ENCODE assay signal across 1 cellular context in genomic region chr10:33559105-33559504, GRCh38.
TF ChIP-seq lines count a peak whose summit lies in the region.

No MANE protein-coding gene starts in this region.

TF ChIP-seq in GM12878, 131 proteins besides CTCF, POLR2A, EP300 and RAD21 (continued from another document and continues in another):
- TF ChIP-seq ZBTB40 (IDR thresholded peaks at IDR 0.05; ENCODE audit: borderline replicate concordance) (no peak), SP1 (IDR thresholded peaks at IDR 0.05; ENCODE audit: low read depth, low read length) (no peak), TCF3 (IDR thresholded peaks at IDR 0.05; ENCODE audit: borderline replicate concordance, insufficient read depth, low read depth, low read length) (no peak), ATF3 (IDR thresholded peaks at IDR 0.05; ENCODE audit: borderline replicate concordance, extremely low read depth, low read depth, low read length) (no peak), TCF7 (IDR thresholded peaks at IDR 0.05; ENCODE audit: borderline replicate concordance) (0 out of 2 replicates have a peak, but pooled peaks have one; percentile 36), IRF5 (IDR thresholded peaks at IDR 0.05; ENCODE audit: borderline replicate concordance) (no peak), ZNF384 (IDR thresholded peaks at IDR 0.05; ENCODE audit: borderline replicate concordance, low read depth, low read length) (no peak), IKZF2 (IDR thresholded peaks at IDR 0.05) (peak; percentile 71 to 91), NR2C1 (IDR thresholded peaks at IDR 0.05) (no peak), SIX5 (IDR thresholded peaks at IDR 0.05; ENCODE audit: low read depth, low read length, severe bottlenecking) (no peak), CREB1 (IDR thresholded peaks at IDR 0.05; ENCODE audit: low read depth) (no peak), RELA (IDR thresholded peaks at IDR 0.05; ENCODE audit: borderline replicate concordance, partially characterized antibody) (no peak), MYB (IDR thresholded peaks at IDR 0.05; ENCODE audit: borderline replicate concordance, low read depth, low read length) (no peak), RB1 (IDR thresholded peaks at IDR 0.05; ENCODE audit: borderline replicate concordance) (no peak), YY1 (IDR thresholded peaks at IDR 0.05; ENCODE audit: low read depth, low read length) (no peak), HDAC2 (IDR thresholded peaks at IDR 0.05) (no peak), RBBP5 (conservative IDR thresholded peaks at IDR 0.05) (no peak), EGR1 (IDR thresholded peaks at IDR 0.05; ENCODE audit: borderline replicate concordance in 1 of 2, low read depth in 2 of 2, low read length in 2 of 2) (no peak), CEBPB (IDR thresholded peaks at IDR 0.05; ENCODE audit: borderline replicate concordance in 1 of 2, low read depth in 2 of 2, low read length in 2 of 2) (no peak), NFIC (IDR thresholded peaks at IDR 0.05; ENCODE audit: low read depth, low read length) (no peak), PAX8 (IDR thresholded peaks at IDR 0.05) (no peak), MEF2A (IDR thresholded peaks at IDR 0.05; ENCODE audit: insufficient read depth, low read depth, low read length) (no peak), RAD51 (IDR thresholded peaks at IDR 0.05) (no peak)
- TF ChIP-seq, protein P1, sequence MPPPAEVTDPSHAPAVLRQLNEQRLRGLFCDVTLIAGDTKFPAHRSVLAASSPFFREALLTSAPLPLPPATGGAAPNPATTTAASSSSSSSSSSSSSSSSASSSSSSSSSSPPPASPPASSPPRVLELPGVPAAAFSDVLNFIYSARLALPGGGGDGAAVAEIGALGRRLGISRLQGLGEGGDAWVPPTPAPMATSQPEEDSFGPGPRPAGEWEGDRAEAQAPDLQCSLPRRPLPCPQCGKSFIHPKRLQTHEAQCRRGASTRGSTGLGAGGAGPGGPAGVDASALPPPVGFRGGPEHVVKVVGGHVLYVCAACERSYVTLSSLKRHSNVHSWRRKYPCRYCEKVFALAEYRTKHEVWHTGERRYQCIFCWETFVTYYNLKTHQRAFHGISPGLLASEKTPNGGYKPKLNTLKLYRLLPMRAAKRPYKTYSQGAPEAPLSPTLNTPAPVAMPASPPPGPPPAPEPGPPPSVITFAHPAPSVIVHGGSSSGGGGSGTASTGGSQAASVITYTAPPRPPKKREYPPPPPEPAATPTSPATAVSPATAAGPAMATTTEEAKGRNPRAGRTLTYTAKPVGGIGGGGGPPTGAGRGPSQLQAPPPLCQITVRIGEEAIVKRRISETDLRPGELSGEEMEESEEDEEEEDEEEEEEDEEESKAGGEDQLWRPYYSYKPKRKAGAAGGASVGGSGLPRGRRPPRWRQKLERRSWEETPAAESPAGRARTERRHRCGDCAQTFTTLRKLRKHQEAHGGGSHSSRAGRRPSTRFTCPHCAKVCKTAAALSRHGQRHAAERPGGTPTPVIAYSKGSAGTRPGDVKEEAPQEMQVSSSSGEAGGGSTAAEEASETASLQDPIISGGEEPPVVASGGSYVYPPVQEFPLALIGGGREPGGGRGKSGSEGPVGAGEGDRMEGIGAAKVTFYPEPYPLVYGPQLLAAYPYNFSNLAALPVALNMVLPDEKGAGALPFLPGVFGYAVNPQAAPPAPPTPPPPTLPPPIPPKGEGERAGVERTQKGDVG (CRISPR knock-in tag; IDR thresholded peaks at IDR 0.05): no peak
- TF ChIP-seq, protein P2, sequence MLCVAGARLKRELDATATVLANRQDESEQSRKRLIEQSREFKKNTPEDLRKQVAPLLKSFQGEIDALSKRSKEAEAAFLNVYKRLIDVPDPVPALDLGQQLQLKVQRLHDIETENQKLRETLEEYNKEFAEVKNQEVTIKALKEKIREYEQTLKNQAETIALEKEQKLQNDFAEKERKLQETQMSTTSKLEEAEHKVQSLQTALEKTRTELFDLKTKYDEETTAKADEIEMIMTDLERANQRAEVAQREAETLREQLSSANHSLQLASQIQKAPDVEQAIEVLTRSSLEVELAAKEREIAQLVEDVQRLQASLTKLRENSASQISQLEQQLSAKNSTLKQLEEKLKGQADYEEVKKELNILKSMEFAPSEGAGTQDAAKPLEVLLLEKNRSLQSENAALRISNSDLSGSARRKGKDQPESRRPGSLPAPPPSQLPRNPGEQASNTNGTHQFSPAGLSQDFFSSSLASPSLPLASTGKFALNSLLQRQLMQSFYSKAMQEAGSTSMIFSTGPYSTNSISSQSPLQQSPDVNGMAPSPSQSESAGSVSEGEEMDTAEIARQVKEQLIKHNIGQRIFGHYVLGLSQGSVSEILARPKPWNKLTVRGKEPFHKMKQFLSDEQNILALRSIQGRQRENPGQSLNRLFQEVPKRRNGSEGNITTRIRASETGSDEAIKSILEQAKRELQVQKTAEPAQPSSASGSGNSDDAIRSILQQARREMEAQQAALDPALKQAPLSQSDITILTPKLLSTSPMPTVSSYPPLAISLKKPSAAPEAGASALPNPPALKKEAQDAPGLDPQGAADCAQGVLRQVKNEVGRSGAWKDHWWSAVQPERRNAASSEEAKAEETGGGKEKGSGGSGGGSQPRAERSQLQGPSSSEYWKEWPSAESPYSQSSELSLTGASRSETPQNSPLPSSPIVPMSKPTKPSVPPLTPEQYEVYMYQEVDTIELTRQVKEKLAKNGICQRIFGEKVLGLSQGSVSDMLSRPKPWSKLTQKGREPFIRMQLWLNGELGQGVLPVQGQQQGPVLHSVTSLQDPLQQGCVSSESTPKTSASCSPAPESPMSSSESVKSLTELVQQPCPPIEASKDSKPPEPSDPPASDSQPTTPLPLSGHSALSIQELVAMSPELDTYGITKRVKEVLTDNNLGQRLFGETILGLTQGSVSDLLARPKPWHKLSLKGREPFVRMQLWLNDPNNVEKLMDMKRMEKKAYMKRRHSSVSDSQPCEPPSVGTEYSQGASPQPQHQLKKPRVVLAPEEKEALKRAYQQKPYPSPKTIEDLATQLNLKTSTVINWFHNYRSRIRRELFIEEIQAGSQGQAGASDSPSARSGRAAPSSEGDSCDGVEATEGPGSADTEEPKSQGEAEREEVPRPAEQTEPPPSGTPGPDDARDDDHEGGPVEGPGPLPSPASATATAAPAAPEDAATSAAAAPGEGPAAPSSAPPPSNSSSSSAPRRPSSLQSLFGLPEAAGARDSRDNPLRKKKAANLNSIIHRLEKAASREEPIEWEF (IDR thresholded peaks at IDR 0.05; ENCODE audit: insufficient replicate concordance, low read depth, low read length): no peak
- TF ChIP-seq, protein P3, sequence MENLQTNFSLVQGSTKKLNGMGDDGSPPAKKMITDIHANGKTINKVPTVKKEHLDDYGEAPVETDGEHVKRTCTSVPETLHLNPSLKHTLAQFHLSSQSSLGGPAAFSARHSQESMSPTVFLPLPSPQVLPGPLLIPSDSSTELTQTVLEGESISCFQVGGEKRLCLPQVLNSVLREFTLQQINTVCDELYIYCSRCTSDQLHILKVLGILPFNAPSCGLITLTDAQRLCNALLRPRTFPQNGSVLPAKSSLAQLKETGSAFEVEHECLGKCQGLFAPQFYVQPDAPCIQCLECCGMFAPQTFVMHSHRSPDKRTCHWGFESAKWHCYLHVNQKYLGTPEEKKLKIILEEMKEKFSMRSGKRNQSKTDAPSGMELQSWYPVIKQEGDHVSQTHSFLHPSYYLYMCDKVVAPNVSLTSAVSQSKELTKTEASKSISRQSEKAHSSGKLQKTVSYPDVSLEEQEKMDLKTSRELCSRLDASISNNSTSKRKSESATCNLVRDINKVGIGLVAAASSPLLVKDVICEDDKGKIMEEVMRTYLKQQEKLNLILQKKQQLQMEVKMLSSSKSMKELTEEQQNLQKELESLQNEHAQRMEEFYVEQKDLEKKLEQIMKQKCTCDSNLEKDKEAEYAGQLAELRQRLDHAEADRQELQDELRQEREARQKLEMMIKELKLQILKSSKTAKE (IDR thresholded peaks at IDR 0.05; ENCODE audit: low read depth, poor library complexity, severe bottlenecking): no peak
- TF ChIP-seq, protein P4, sequence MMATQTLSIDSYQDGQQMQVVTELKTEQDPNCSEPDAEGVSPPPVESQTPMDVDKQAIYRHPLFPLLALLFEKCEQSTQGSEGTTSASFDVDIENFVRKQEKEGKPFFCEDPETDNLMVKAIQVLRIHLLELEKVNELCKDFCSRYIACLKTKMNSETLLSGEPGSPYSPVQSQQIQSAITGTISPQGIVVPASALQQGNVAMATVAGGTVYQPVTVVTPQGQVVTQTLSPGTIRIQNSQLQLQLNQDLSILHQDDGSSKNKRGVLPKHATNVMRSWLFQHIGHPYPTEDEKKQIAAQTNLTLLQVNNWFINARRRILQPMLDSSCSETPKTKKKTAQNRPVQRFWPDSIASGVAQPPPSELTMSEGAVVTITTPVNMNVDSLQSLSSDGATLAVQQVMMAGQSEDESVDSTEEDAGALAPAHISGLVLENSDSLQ (IDR thresholded peaks at IDR 0.05): peak; percentile 49; the same call in 1 of the 2 replicates
- TF ChIP-seq, protein P5, sequence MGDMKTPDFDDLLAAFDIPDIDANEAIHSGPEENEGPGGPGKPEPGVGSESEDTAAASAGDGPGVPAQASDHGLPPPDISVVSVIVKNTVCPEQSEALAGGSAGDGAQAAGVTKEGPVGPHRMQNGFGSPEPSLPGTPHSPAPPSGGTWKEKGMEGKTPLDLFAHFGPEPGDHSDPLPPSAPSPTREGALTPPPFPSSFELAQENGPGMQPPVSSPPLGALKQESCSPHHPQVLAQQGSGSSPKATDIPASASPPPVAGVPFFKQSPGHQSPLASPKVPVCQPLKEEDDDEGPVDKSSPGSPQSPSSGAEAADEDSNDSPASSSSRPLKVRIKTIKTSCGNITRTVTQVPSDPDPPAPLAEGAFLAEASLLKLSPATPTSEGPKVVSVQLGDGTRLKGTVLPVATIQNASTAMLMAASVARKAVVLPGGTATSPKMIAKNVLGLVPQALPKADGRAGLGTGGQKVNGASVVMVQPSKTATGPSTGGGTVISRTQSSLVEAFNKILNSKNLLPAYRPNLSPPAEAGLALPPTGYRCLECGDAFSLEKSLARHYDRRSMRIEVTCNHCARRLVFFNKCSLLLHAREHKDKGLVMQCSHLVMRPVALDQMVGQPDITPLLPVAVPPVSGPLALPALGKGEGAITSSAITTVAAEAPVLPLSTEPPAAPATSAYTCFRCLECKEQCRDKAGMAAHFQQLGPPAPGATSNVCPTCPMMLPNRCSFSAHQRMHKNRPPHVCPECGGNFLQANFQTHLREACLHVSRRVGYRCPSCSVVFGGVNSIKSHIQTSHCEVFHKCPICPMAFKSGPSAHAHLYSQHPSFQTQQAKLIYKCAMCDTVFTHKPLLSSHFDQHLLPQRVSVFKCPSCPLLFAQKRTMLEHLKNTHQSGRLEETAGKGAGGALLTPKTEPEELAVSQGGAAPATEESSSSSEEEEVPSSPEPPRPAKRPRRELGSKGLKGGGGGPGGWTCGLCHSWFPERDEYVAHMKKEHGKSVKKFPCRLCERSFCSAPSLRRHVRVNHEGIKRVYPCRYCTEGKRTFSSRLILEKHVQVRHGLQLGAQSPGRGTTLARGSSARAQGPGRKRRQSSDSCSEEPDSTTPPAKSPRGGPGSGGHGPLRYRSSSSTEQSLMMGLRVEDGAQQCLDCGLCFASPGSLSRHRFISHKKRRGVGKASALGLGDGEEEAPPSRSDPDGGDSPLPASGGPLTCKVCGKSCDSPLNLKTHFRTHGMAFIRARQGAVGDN (IDR thresholded peaks at IDR 0.05): no peak
- TF ChIP-seq, protein P6, sequence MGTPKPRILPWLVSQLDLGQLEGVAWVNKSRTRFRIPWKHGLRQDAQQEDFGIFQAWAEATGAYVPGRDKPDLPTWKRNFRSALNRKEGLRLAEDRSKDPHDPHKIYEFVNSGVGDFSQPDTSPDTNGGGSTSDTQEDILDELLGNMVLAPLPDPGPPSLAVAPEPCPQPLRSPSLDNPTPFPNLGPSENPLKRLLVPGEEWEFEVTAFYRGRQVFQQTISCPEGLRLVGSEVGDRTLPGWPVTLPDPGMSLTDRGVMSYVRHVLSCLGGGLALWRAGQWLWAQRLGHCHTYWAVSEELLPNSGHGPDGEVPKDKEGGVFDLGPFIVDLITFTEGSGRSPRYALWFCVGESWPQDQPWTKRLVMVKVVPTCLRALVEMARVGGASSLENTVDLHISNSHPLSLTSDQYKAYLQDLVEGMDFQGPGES (IDR thresholded peaks at IDR 0.05): no peak
- TF ChIP-seq, protein P7, sequence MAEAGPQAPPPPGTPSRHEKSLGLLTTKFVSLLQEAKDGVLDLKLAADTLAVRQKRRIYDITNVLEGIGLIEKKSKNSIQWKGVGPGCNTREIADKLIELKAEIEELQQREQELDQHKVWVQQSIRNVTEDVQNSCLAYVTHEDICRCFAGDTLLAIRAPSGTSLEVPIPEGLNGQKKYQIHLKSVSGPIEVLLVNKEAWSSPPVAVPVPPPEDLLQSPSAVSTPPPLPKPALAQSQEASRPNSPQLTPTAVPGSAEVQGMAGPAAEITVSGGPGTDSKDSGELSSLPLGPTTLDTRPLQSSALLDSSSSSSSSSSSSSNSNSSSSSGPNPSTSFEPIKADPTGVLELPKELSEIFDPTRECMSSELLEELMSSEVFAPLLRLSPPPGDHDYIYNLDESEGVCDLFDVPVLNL (IDR thresholded peaks at IDR 0.05; ENCODE audit: low read depth, low read length): no peak
